In genomic region chr5:66407739-66408138, GRCh38 we compare ENCODE assay signal across 17 cellular contexts.
DNase-seq lines count a peak whose midpoint lies in the region; ATAC-seq lines count a peak whose summit lies in the region.
"Had no signal": no experiment of that assay in that cellular context is flagged by ENCODE, and none has a peak within 500 bp of the region (broad histone marks: within the 10 kb centered on the region; RNA-seq: fewer than 3 reads in every experiment).

No MANE protein-coding gene starts in this region.

- H3K23ac ChIP-seq in trophoblast cell (ENCODE audit: low read length): peak overlapping the region; percentile 13

- H2BK12ac ChIP-seq in trophoblast cell (ENCODE audit: low read length): no peak overlapping the region

- in situ Hi-C loops in KBM-7 (cut with MboI; ENCODE audit: low pct_unique_long_range_greater_than_20kb, low sequenced_read_pairs): no loop called here

- no peak overlapping the region for H3K9ac ChIP-seq in trophoblast cell (ENCODE audit: low read length)

- H4K12ac ChIP-seq in trophoblast cell (ENCODE audit: low read depth, low read length): no peak overlapping the region

- no peak overlapping the region for H3K27ac ChIP-seq in trophoblast cell (ENCODE audit: low read depth, low read length)
- H3K27ac ChIP-seq: A549 had no signal

- H3K4me2 ChIP-seq in trophoblast cell (ENCODE audit: low read length): no peak overlapping the region
- H3K4me2 ChIP-seq: A549, GM23338 had no signal

- no peak for ATAC-seq in stimulated activated naive CD8-positive, alpha-beta T cell treated with anti-CD3 and anti-CD28 coated beads, Interleukin-15, Interleukin-2, amounts not matched to agents 100 U/mL and 50 U/mL, for 24 hours
- ATAC-seq: A549, GM23338, HCT116 had no signal

- no peaks in the 10 kb centered on the region for H3K79me1 ChIP-seq in trophoblast cell (ENCODE audit: low read length)

- no peak overlapping the region for H3K14ac ChIP-seq in trophoblast cell (ENCODE audit: low read length)

- H3K79me2 ChIP-seq in trophoblast cell (ENCODE audit: control insufficient read depth, insufficient read depth, low read length, poor library complexity): no peaks in the 10 kb centered on the region

- H3K27me3 ChIP-seq in trophoblast cell (ENCODE audit: insufficient read depth, low read length): no peaks in the 10 kb centered on the region

- no peak overlapping the region for H2AK5ac ChIP-seq in trophoblast cell (ENCODE audit: low read length)

- no peak overlapping the region for H2AFZ ChIP-seq in trophoblast cell (ENCODE audit: insufficient read depth, low read length, poor library complexity)
- H2AFZ ChIP-seq: GM23338 had no signal

- H3K18ac ChIP-seq in trophoblast cell (ENCODE audit: low read length): no peak overlapping the region

- H3K4me3 ChIP-seq in trophoblast cell (ENCODE audit: low read depth, low read length): no peak overlapping the region
- H3K4me3 ChIP-seq: A549, GM23338 had no signal

- no peaks in the 10 kb centered on the region for H3K4me1 ChIP-seq in trophoblast cell (ENCODE audit: control insufficient read depth in 1 of 2, insufficient read depth in 2 of 2, low read length in 2 of 2)
- H3K4me1 ChIP-seq: A549 had no signal

- H4K91ac ChIP-seq in trophoblast cell (ENCODE audit: low read depth, low read length): no peak overlapping the region

- no peak overlapping the region for H2BK5ac ChIP-seq in trophoblast cell (ENCODE audit: low read depth, low read length, poor library complexity)

- H3K9me3 ChIP-seq in trophoblast cell (ENCODE audit: insufficient read depth, low read depth, low read length): peaks cover 2% of the 10 kb centered on the region
- H3K9me3 ChIP-seq: A549 had no signal

- H3K4ac ChIP-seq in trophoblast cell (ENCODE audit: low read depth, low read length): no peak overlapping the region

- no peak overlapping the region for H2BK120ac ChIP-seq in trophoblast cell (ENCODE audit: insufficient read depth, low read length, poor library complexity)

- DNase-seq in NCI-H748 (lab: John Stamatoyannopoulos, UW; ENCODE audit: unreplicated experiment) (peak; percentile 10), NCI-H748 treated with DMSO at 0.1 percent for 48 hours (lab: John Stamatoyannopoulos, UW) (no peak), NCI-H69 (lab: John Stamatoyannopoulos, UW) (peak; percentile 51), trophoblast cell (no peak), KBM-7 (no peak)
- DNase-seq in stimulated activated naive CD8-positive, alpha-beta T cell treated with anti-CD3 and anti-CD28 coated beads, Interleukin-15, Interleukin-2, amounts not matched to agents 100 U/mL and 50 U/mL, for 24 hours: no peak
- DNase-seq: 8988T; C1 segment of cervical spinal cord; Calu3; CD4-positive, alpha-beta memory T cell; DMS79 treated with DMSO at 0.1 percent for 48 hours; GF-D8; H9; HFFc6 had no signal

- H3K36me3 ChIP-seq in trophoblast cell (ENCODE audit: control insufficient read depth in 1 of 2, insufficient read depth in 2 of 2, low read length in 2 of 2): no peaks in the 10 kb centered on the region

- H4K8ac ChIP-seq in trophoblast cell (ENCODE audit: low read depth, low read length): no peak overlapping the region

Comparison
In these comparisons a context has a peak if more than half of its experiments do, and no peak if none do; other contexts are left out.
1. DNase-seq: peak in NCI-H748 (single experiment) and NCI-H69 (single experiment); none in NCI-H748 treated with DMSO at 0.1 percent for 48 hours (single experiment), trophoblast cell (0 of 2), stimulated activated naive CD8-positive, alpha-beta T cell treated with anti-CD3 and anti-CD28 coated beads, Interleukin-15, Interleukin-2, amounts not matched to agents 100 U/mL and 50 U/mL, for 24 hours (single experiment) and KBM-7 (single experiment).